ENCODE assay signal across 8 cellular contexts in the genomic region with DNA sequence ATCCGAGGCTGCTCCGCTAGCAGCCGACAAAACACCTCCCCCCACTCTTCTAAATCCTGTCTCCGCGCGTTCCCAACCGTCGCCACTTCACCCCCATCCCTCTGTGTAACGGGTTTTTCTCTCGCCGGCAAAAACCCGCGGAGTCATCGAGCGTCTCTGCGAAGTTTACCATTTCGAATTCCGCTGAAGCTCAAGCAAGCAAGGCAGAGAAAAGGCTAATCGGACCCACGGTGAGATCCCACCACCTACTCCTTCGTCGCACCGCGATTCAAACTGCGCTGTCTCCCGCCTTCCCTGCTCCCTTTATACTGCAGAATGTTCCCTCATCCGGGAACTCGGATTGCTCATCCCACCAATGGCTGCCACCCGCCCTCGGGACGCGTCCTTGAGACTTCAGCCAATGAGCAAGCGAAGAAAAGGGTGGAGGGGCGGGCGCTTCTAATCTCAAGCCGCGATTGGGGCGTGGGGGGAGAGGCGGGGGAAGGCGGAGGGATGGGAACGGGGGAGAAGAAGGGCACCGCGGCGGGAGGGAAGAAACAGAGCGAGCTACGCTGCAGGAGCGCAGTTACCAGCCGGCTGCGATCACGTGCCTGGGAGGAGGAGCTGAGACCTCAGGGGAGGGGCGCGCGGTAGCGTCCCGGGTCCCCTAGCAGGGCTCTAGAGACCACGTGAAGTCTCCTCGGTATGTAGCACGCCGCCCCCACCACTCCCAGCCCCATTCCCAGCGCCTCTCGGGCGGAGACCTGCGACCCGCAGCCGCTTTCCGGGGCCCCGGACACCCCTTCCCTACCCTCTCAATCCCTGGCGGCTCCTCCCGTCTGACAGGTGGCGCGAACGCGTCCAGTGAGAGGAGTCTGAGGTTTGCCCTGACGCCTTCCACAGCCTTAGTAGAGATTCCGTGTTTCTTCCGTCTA. TPM values are rescaled to one million over a fixed set of nuclear protein-coding genes. Genes with fewer than 3 reads are reported as not detected.
DNase-seq lines count a peak whose midpoint lies in the region; ATAC-seq and TF ChIP-seq lines count a peak whose summit lies in the region.

Gene H2AZ1 (minus strand): TSS at position 277 of the 914 bp plus-strand sequence. CDS start 105 bp downstream, at position 172.

- no peaks in the 10 kb centered on the region for H3K9me3 Mint-ChIP-seq in activated CD4-positive, alpha-beta T cell treated with anti-CD3 and anti-CD28 coated beads, Interleukin-2, amount 10 ng/mL, durations not matched to agents 7 days and 5 days

- peaks cover 24% of the 10 kb centered on the region for H3K4me1 Mint-ChIP-seq in activated CD4-positive, alpha-beta T cell treated with anti-CD3 and anti-CD28 coated beads, Interleukin-2, amount 10 ng/mL, durations not matched to agents 7 days and 5 days

- CTCF ChIA-PET in activated CD4-positive, alpha-beta T cell treated with anti-CD3 and anti-CD28 coated beads, Interleukin-2, amount 10 ng/mL, durations not matched to agents 7 days and 5 days (lab: Charles Lee) = interaction anchor here (1.0 to 1.8 kb wide), 2 partner anchors 10 to 146 kb away, joined by 3 to 5 read pairs; no protein-coding TSS in a partner anchor

- ATAC-seq in GM19372 (IDR thresholded peaks at IDR 0.05; ENCODE audit: low read depth, unreplicated experiment) (peak; percentile 50), HG03521 (IDR thresholded peaks at IDR 0.05; ENCODE audit: unreplicated experiment) (peak; percentile 55)

- peak; percentile 98 for DNase-seq in NCI-H69 (lab: John Stamatoyannopoulos, UW)
- peak; percentile 99 for DNase-seq in activated CD4-positive, alpha-beta T cell treated with anti-CD3 and anti-CD28 coated beads, Interleukin-2, amount 10 ng/mL, durations not matched to agents 7 days and 5 days
- peak; percentile 99 for DNase-seq in dedifferentiated amniotic fluid mesenchymal stem cell (ENCODE audit: extremely low spot score)
- DNase-seq in left kidney (ENCODE audit: low read depth, low spot score) = peak; percentile 100
- peak; percentile 97 to 98 for DNase-seq in stimulated activated CD4-positive, alpha-beta T cell treated with anti-CD3 and anti-CD28 coated beads, Interleukin-2, amount 100 ng/mL, for 24 hours

- peaks cover 3% of the 10 kb centered on the region for H3K36me3 Mint-ChIP-seq in activated CD4-positive, alpha-beta T cell treated with anti-CD3 and anti-CD28 coated beads, Interleukin-2, amount 10 ng/mL, durations not matched to agents 7 days and 5 days (ENCODE audit: low read depth)

- H3K27ac ChIP-seq in C4-2B = peak within 1 kb of the TSS; percentile 93

- H3K27ac Mint-ChIP-seq in activated CD4-positive, alpha-beta T cell treated with anti-CD3 and anti-CD28 coated beads, Interleukin-2, amount 10 ng/mL, durations not matched to agents 7 days and 5 days = no peak within 1 kb of the TSS

- H3K4me3 Mint-ChIP-seq in activated CD4-positive, alpha-beta T cell treated with anti-CD3 and anti-CD28 coated beads, Interleukin-2, amount 10 ng/mL, durations not matched to agents 7 days and 5 days = no peak within 1 kb of the TSS

- TF ChIP-seq CTCF in C4-2B (conservative IDR thresholded peaks at IDR 0.05) = no peak

- H3K27me3 Mint-ChIP-seq in activated CD4-positive, alpha-beta T cell treated with anti-CD3 and anti-CD28 coated beads, Interleukin-2, amount 10 ng/mL, durations not matched to agents 7 days and 5 days = no peaks in the 10 kb centered on the region

- POLR2A ChIA-PET in activated CD4-positive, alpha-beta T cell treated with anti-CD3 and anti-CD28 coated beads, Interleukin-2, amount 10 ng/mL, durations not matched to agents 7 days and 5 days (lab: Charles Lee) = interaction anchor here (1.0 to 1.1 kb wide), 2 partner anchors 15 to 134 kb away, joined by 4 read pairs; partner anchors contain the start of gene DAPP1

RNA-seq across cellular contexts. Expression of gene H2AZ1, which starts in this region (rescaled TPM):
- 100 to 1,000 TPM; 426 to 554 TPM for total RNA-seq in activated CD4-positive, alpha-beta T cell treated with anti-CD3 and anti-CD28 coated beads, Interleukin-2, amount 10 ng/mL, durations not matched to agents 7 days and 5 days

Comparison
In these comparisons a context has a peak if more than half of its experiments do, and no peak if none do; other contexts are left out.
1. Peak in every context shown above with its lines: DNase-seq, ATAC-seq and H3K27ac ChIP-seq.